8 cellular contexts compared by ENCODE assay signal in the genomic region with DNA sequence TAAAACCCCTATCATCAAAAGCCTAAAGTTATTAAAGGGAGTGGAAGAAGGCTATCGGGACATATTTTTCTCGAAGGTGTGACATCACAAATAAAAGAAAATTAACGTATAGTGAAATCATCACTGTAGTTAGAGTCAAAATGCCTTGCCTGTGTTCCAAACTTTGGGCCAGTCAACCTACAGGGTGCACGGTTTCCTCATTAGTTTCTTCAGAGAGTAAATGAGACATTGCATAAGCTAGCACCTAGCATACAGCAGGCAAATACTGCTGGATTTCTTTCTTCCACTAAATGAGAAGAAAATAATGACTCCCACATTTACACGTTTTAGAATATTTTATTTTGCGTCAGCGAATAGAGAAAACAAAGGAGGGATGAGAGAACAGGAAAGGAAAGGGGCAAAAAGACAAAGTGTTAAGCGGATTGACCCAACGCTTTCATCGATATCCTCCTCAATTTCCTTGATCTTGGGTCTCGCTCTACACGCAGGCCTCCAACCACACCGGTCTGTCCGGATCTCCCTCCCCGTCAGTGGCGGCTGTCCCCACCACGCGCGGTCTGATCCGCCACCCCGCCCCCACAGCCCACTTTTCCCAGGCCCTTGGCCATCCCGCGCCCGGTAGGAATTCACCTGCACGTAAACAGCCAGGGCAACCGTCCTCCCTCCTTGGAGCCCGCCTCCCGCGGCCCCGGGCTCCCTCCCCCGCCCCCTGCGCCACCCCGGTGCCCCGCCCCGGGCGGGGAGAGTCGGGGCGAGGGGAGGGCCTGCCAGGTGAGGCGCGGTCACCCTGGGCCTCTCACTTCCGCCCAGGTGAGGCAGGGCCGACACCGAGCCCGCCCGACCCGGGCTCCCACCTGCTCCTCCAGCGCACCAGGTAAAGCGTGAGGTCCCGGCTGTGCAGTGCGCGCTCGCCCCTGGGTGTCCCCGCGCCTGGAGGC. TPM values are rescaled to one million over a fixed set of nuclear protein-coding genes. Genes with fewer than 3 reads are reported as not detected.
DNase-seq lines count a peak whose midpoint lies in the region; ATAC-seq and TF ChIP-seq lines count a peak whose summit lies in the region.

A gene with protein sequence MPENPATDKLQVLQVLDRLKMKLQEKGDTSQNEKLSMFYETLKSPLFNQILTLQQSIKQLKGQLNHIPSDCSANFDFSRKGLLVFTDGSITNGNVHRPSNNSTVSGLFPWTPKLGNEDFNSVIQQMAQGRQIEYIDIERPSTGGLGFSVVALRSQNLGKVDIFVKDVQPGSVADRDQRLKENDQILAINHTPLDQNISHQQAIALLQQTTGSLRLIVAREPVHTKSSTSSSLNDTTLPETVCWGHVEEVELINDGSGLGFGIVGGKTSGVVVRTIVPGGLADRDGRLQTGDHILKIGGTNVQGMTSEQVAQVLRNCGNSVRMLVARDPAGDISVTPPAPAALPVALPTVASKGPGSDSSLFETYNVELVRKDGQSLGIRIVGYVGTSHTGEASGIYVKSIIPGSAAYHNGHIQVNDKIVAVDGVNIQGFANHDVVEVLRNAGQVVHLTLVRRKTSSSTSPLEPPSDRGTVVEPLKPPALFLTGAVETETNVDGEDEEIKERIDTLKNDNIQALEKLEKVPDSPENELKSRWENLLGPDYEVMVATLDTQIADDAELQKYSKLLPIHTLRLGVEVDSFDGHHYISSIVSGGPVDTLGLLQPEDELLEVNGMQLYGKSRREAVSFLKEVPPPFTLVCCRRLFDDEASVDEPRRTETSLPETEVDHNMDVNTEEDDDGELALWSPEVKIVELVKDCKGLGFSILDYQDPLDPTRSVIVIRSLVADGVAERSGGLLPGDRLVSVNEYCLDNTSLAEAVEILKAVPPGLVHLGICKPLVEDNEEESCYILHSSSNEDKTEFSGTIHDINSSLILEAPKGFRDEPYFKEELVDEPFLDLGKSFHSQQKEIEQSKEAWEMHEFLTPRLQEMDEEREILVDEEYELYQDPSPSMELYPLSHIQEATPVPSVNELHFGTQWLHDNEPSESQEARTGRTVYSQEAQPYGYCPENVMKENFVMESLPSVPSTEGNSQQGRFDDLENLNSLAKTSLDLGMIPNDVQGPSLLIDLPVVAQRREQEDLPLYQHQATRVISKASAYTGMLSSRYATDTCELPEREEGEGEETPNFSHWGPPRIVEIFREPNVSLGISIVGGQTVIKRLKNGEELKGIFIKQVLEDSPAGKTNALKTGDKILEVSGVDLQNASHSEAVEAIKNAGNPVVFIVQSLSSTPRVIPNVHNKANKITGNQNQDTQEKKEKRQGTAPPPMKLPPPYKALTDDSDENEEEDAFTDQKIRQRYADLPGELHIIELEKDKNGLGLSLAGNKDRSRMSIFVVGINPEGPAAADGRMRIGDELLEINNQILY (N-terminal part only) (plus strand): TSS at position 799 of the 938 bp plus-strand sequence. CDS start 20,413 bp downstream, outside the sequence.

- DNase-seq in G401 (ENCODE audit: low spot score), result peak; percentile 79
- peak; percentile 38 for DNase-seq in MG63
- peak; percentile 22 to 55 (median 38) for DNase-seq in activated CD4-positive, CD25-positive, alpha-beta regulatory T cell (lab: John Stamatoyannopoulos, UW)
- DNase-seq in cerebellar cortex (ENCODE audit: low spot score), result peak; percentile 71
- peak; percentile 79 to 89 for DNase-seq in left lung
- DNase-seq in stimulated activated CD4-positive, alpha-beta T cell treated with anti-CD3 and anti-CD28 coated beads, Interleukin-2, amount 100 ng/mL, for 48 hours, result peak; percentile 25 to 49
- DNase-seq in Kasumi-1 (lab: John Stamatoyannopoulos, UW), result no peak

- H3K4me3 ChIP-seq in MG63 (peak within 1 kb of the TSS; percentile 59), left lung (peak within 1 kb of the TSS; percentile 77 to 83)

- in situ Hi-C loops in G401 (cut with HindIII; ENCODE audit: low sequenced_read_pairs), result no loop called here

- intact Hi-C loops in left lung (cut with DNase I), result no loop called here

- ATAC-seq in GM21723 (IDR thresholded peaks at IDR 0.05; ENCODE audit: unreplicated experiment) (peak; percentile 91), left lung (peak; percentile 96)

- H3K36me3 ChIP-seq in MG63 (no peaks in the 10 kb centered on the region), left lung (no peaks in the 10 kb centered on the region)

- H3K4me1 ChIP-seq in left lung, result peaks cover 4 to 18% of the 10 kb centered on the region in 2 donors

- H3K27me3 ChIP-seq in MG63, result no peaks in the 10 kb centered on the region
- H3K27me3 ChIP-seq in left lung, result peaks cover 0 to 16% of the 10 kb centered on the region in 2 donors

- no peak for TF ChIP-seq CTCF in left lung (IDR thresholded peaks at IDR 0.05)

- H3K9me3 ChIP-seq in MG63 (no peaks in the 10 kb centered on the region), left lung (no peaks in the 10 kb centered on the region)

- H3K27ac ChIP-seq in left lung, result peak within 1 kb of the TSS; percentile 83 to 93

RNA-seq across cellular contexts. Expression of the gene that starts here (rescaled TPM):
- 2.6 and 6.0 TPM in 2 replicates for total RNA-seq in G401 (2014; rRNA removed; shearing (Covaris generic))
- total RNA-seq in MG63 (2014; rRNA removed; shearing (Covaris generic); ENCODE audit: low replicate concordance), result 2.6 and 3.0 TPM in 2 replicates
- 10 to 100 TPM; 42.4 to 58.8 TPM for total RNA-seq in left lung

Comparison
In these comparisons a context has a peak if more than half of its experiments do, and no peak if none do; other contexts are left out.
1. DNase-seq: peak in G401 (single experiment), MG63 (single experiment), activated CD4-positive, CD25-positive, alpha-beta regulatory T cell (4 of 4), cerebellar cortex (single experiment), left lung (2 of 2) and stimulated activated CD4-positive, alpha-beta T cell treated with anti-CD3 and anti-CD28 coated beads, Interleukin-2, amount 100 ng/mL, for 48 hours (2 of 2); none in Kasumi-1 (0 of 2).